27 cellular contexts compared by ENCODE assay signal in the genomic region with DNA sequence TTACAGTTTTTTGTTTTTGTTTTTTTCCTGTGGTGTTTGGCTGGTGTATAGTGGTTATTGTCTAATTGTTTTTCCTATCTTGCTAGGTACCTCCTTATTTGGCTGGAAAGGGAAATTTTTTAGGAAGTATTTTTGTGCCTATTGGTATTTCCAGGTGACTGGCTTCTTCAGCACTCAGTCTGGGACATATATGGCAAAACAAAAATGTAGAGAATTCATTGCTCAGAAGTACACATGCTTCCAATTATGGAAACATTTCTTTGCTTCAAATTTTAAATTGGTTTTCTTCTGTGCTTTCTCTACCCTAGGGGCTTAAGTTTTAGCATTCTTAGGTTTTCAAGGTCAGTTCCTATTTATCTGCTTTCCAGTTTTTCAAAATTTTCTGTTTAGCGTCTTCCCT.
"Had no signal": no experiment of that assay in that cellular context is flagged by ENCODE, and none has a peak within 500 bp of the region (broad histone marks: within the 10 kb centered on the region; RNA-seq: fewer than 3 reads in every experiment).

No MANE protein-coding gene starts in this region.

- H3K27ac Mint-ChIP-seq: activated B cell treated with CpG ODN at 0.5 μM for 24 hours; activated CD4-positive, alpha-beta T cell treated with anti-CD3 and anti-CD28 coated beads, Interleukin-2, amount 10 ng/mL, durations not matched to agents 24 days and 14 days; activated CD8-positive, alpha-beta memory T cell treated with anti-CD3 and anti-CD28 coated beads, Interleukin-2, amount 10 ng/mL, durations not matched to agents 7 days and 5 days; activated naive CD8-positive, alpha-beta T cell; activated T-cell treated with anti-CD3 and anti-CD28 coated beads, Interleukin-2, amount 50 U/mL, for 24 hours; activated T-helper 1 cell treated with anti-CD3 and anti-CD28 coated beads, Interleukin-12 subunit alpha, Interleukin-12 subunit beta, Interleukin-2, Interleukin-4 antibody, amounts not matched to agents 30 ng/mL and 10 ng/mL and 1 ng/mL, durations not matched to agents 14 hours and 24 hours and 36 hours; T-helper 17 cell had no signal

- H3K36me3 ChIP-seq: colonic mucosa, MG63 had no signal

- H3K27ac ChIP-seq: colonic mucosa, KMS-11, PC-9 had no signal

- H3K4me1 ChIP-seq: colonic mucosa had no signal

- H3K9me3 ChIP-seq: colonic mucosa, MG63 had no signal

- DNase-seq: activated B cell treated with CpG ODN at 0.5 μM for 24 hours; activated CD4-positive, alpha-beta T cell treated with anti-CD3 and anti-CD28 coated beads for 1 hour; activated CD4-positive, alpha-beta T cell treated with anti-CD3 and anti-CD28 coated beads, Interleukin-2, amount 10 ng/mL, durations not matched to agents 24 days and 14 days; activated CD4-positive, alpha-beta T cell treated with anti-CD3 and anti-CD28 coated beads, Interleukin-2, amount 50 U/mL, for 48 hours; activated CD8-positive, alpha-beta memory T cell treated with anti-CD3 and anti-CD28 coated beads, Interleukin-2, amount 10 ng/mL, durations not matched to agents 7 days and 5 days; activated effector memory CD4-positive, alpha-beta T cell treated with anti-CD3 and anti-CD28 coated beads, Interleukin-2, amount 50 U/mL, for 16 hours; activated naive CD4-positive, alpha-beta T cell treated with Interleukin-2 at 50 U/mL for 16 hours; activated T-cell treated with anti-CD3 and anti-CD28 coated beads, Interleukin-2, amount 50 U/mL, for 24 hours; cerebellar nuclear complex; colonic mucosa; MG63; MV-4-11; NCI-H1092 treated with DMSO at 0.1 percent for 48 hours; NCI-H1417 treated with DMSO at 0.1 percent for 48 hours; NCI-H1694; NCI-H2029 treated with DMSO at 0.1 percent for 48 hours; NCI-H345; NCI-H510A treated with DMSO at 0.1 percent for 48 hours; NCI-H69; PC-9; SIG-M5; T-helper 17 cell; T1000 had no signal

- H2AFZ ChIP-seq: PC-9 had no signal

- FAIRE-seq: TTC549 had no signal

- H3K4me3 ChIP-seq: colonic mucosa, MG63, PC-9 had no signal

- H3K9ac ChIP-seq: KMS-11 had no signal

- H3K9me3 Mint-ChIP-seq: activated CD4-positive, alpha-beta T cell treated with anti-CD3 and anti-CD28 coated beads, Interleukin-2, amount 10 ng/mL, durations not matched to agents 24 days and 14 days; activated T-cell treated with anti-CD3 and anti-CD28 coated beads, Interleukin-2, amount 50 U/mL, for 24 hours; activated T-helper 1 cell treated with anti-CD3 and anti-CD28 coated beads, Interleukin-12 subunit alpha, Interleukin-12 subunit beta, Interleukin-2, Interleukin-4 antibody, amounts not matched to agents 30 ng/mL and 10 ng/mL and 1 ng/mL, durations not matched to agents 14 hours and 24 hours and 36 hours had no signal

- H3K4me2 ChIP-seq: KMS-11, PC-9 had no signal

- H3K4me1 Mint-ChIP-seq: activated B cell treated with CpG ODN at 0.5 μM for 24 hours; activated CD4-positive, alpha-beta T cell treated with anti-CD3 and anti-CD28 coated beads, Interleukin-2, amount 10 ng/mL, durations not matched to agents 24 days and 14 days; T-helper 17 cell had no signal

- H3K4me3 Mint-ChIP-seq: activated B cell treated with CpG ODN at 0.5 μM for 24 hours; activated CD4-positive, alpha-beta T cell treated with anti-CD3 and anti-CD28 coated beads, Interleukin-2, amount 10 ng/mL, durations not matched to agents 24 days and 14 days; activated CD8-positive, alpha-beta memory T cell treated with anti-CD3 and anti-CD28 coated beads, Interleukin-2, amount 10 ng/mL, durations not matched to agents 7 days and 5 days; activated naive CD8-positive, alpha-beta T cell; activated T-cell treated with anti-CD3 and anti-CD28 coated beads, Interleukin-2, amount 50 U/mL, for 24 hours; activated T-helper 1 cell treated with anti-CD3 and anti-CD28 coated beads, Interleukin-12 subunit alpha, Interleukin-12 subunit beta, Interleukin-2, Interleukin-4 antibody, amounts not matched to agents 30 ng/mL and 10 ng/mL and 1 ng/mL, durations not matched to agents 14 hours and 24 hours and 36 hours; T-helper 17 cell had no signal

- H3K36me3 Mint-ChIP-seq: activated naive CD8-positive, alpha-beta T cell had no signal

- H3K27me3 ChIP-seq: colonic mucosa, MG63 had no signal

- ATAC-seq: activated CD8-positive, alpha-beta memory T cell treated with anti-CD3 and anti-CD28 coated beads, Interleukin-2, amount 10 ng/mL, durations not matched to agents 7 days and 5 days; T-helper 17 cell had no signal

- H3K27me3 Mint-ChIP-seq: activated B cell treated with CpG ODN at 0.5 μM for 24 hours; activated CD4-positive, alpha-beta T cell treated with anti-CD3 and anti-CD28 coated beads, Interleukin-2, amount 10 ng/mL, durations not matched to agents 24 days and 14 days; activated CD8-positive, alpha-beta memory T cell treated with anti-CD3 and anti-CD28 coated beads, Interleukin-2, amount 10 ng/mL, durations not matched to agents 7 days and 5 days; activated naive CD8-positive, alpha-beta T cell; activated T-cell treated with anti-CD3 and anti-CD28 coated beads, Interleukin-2, amount 50 U/mL, for 24 hours; T-helper 17 cell had no signal
